8 cellular contexts compared by ENCODE assay signal in the genomic region with DNA sequence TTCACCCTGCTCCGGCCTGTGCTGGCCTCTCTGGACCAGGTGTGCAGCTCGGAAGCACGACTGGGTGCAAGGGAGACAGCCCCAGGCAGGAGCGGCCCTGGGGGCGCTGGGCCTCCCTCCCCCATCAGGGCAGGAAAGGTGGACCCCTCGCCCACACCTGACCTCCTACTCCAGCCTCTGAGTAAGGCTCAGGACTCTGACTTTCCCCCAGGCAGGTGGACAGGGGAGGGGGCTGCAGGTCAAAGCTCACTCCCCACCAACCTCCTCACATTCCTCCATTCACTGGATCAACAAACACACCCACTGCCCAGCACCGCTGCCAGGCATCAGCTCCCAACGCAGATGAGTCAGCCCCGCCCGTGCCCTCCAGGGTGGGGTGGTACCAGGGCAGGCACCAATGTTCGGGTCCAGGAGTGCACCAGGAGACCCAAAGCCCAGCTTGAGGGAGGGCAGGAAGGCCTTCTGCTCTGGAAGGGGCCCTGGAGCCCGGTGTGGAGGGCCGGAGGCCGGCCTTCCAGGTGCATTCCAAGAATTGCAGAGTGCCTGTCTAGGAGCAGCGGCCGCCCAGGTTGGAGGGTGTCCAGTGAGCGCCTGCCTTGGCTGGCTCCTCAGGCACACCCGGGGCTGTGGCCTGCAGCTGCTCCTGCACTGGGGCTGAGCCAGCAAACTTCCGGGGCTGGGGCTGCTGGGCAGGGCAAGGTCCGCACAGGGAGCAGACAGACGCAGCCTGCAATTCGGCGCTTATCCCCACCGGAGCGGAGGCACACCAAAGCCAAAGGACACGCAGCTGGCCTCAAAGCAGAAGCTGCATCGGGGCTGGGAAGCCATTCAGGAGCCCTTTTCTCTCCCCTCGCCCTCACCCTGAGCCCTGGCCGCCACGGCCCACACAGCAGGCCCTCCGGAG. TPM values are rescaled to one million over a fixed set of nuclear protein-coding genes. Genes with fewer than 3 reads are reported as not detected.
A peak's percentile ranks its signal among the peaks of the same experiment; 100 is the strongest.
DNase-seq lines count a peak whose midpoint lies in the region; ATAC-seq and TF ChIP-seq lines count a peak whose summit lies in the region.

No MANE protein-coding gene starts in this region.

- H3K4me3 ChIP-seq in colonic mucosa (peak overlapping the region; percentile 98), mucosa of rectum (ENCODE audit: low read length in 2 of 2) (peak overlapping the region; percentile 65 to 71), aorta (ENCODE audit: low read length in 2 of 2) (no peak overlapping the region)

- ATAC-seq in aorta (ENCODE audit: low FRiP score) (peak; percentile 66), GM19463 (IDR thresholded peaks at IDR 0.05; ENCODE audit: unreplicated experiment) (no peak), GM21717 (IDR thresholded peaks at IDR 0.05; ENCODE audit: unreplicated experiment) (no peak)

- peak overlapping the region; percentile 85 to 89 for H3K9ac ChIP-seq in colonic mucosa (ENCODE audit: low read depth in 2 of 2, low read length in 2 of 2)
- H3K9ac ChIP-seq in mucosa of rectum (ENCODE audit: low read depth in 1 of 2, low read length in 2 of 2) = peak overlapping the region; percentile 77 to 80

- H3K27ac ChIP-seq in colonic mucosa (peak overlapping the region; percentile 96), mucosa of rectum (ENCODE audit: low read depth in 2 of 2, low read length in 2 of 2) (peak overlapping the region; percentile 93 to 98), aorta (ENCODE audit: low read depth in 1 of 2, low read length in 2 of 2) (peak overlapping the region in 1 of 2 donors; percentile 43)

- WGBS in aorta, 2 donors = 26% methylated on average over 30 to 31 of the region's 31 CpGs

- peak; percentile 69 for DNase-seq in EL
- DNase-seq in NCI-H460 (ENCODE audit: extremely low read depth, low read depth) = peak; percentile 88
- DNase-seq in colonic mucosa = peak; percentile 94
- peak; percentile 88 to 90 for DNase-seq in aorta
- no peak for DNase-seq in central memory CD4-positive, alpha-beta T cell

- no peaks in the 10 kb centered on the region for H3K27me3 ChIP-seq in colonic mucosa
- no peaks in the 10 kb centered on the region for H3K27me3 ChIP-seq in mucosa of rectum (ENCODE audit: control insufficient read depth in 2 of 2, insufficient read depth in 2 of 2, low read length in 2 of 2)
- no peaks in the 10 kb centered on the region for H3K27me3 ChIP-seq in aorta (ENCODE audit: control insufficient read depth in 1 of 2, insufficient read depth in 2 of 2, low read length in 1 of 2)

- no peak for TF ChIP-seq CTCF in colonic mucosa (IDR thresholded peaks at IDR 0.05)

- H3K4me1 ChIP-seq in colonic mucosa (peaks cover 27% of the 10 kb centered on the region), mucosa of rectum (ENCODE audit: control insufficient read depth in 2 of 2, insufficient read depth in 2 of 2, low read length in 2 of 2) (peaks cover 50 to 55% of the 10 kb centered on the region in 2 donors), aorta (ENCODE audit: control insufficient read depth in 1 of 2, insufficient read depth in 2 of 2, low read length in 2 of 2) (no peaks in the 10 kb centered on the region)

- no peaks in the 10 kb centered on the region for H3K36me3 ChIP-seq in colonic mucosa
- peaks cover 0 to 2% of the 10 kb centered on the region in 2 donors for H3K36me3 ChIP-seq in mucosa of rectum (ENCODE audit: control insufficient read depth in 2 of 2, insufficient read depth in 2 of 2, low read length in 2 of 2)
- no peaks in the 10 kb centered on the region for H3K36me3 ChIP-seq in aorta (ENCODE audit: control insufficient read depth in 1 of 2, insufficient read depth in 2 of 2, low read length in 1 of 2)

- intact Hi-C loops in colonic mucosa (cut with DNase I) (no loop called here), aorta (cut with DNase I) (loop anchor here in 1 of 2 donors (5.0 kb wide), 2 partner anchors 34 to 614 kb away; a partner anchor contains a TSS)

- H3K9me3 ChIP-seq in colonic mucosa = no peaks in the 10 kb centered on the region
- no peaks in the 10 kb centered on the region for H3K9me3 ChIP-seq in mucosa of rectum (ENCODE audit: control insufficient read depth in 2 of 2, low read length in 2 of 2)
- H3K9me3 ChIP-seq in aorta (ENCODE audit: control insufficient read depth, low read length) = no peaks in the 10 kb centered on the region

RNA-seq across cellular contexts. Expression of a gene that starts 1.6 kb away (rescaled TPM):
- total RNA-seq in NCI-H460 (2014; rRNA removed; shearing (Covaris generic)) = 58.0 and 61.3 TPM in 2 replicates
- polyA plus RNA-seq in NCI-H460 (2014; cell fraction: nucleus; rRNA removed) = 228 and 311 TPM in 2 replicates
- total RNA-seq in colonic mucosa (100 to 1,000 TPM; 162 to 264 TPM), aorta (100 to 1,000 TPM in 1 of 2 donors, 10 to 100 TPM in 1; 84.9 to 102 TPM)
- 100 to 1,000 TPM in 1 of 2 donors, 10 to 100 TPM in 1; 31.9 to 185 TPM for polyA plus RNA-seq in aorta

RNA-seq across cellular contexts. Expression of a gene that starts 36.2 kb away (rescaled TPM):
- 13.0 and 19.8 TPM in 2 replicates for total RNA-seq in NCI-H460 (2014; rRNA removed; shearing (Covaris generic))
- polyA plus RNA-seq in NCI-H460 (2014; cell fraction: nucleus; rRNA removed) = 10.3 and 25.3 TPM in 2 replicates
- total RNA-seq in colonic mucosa = 1 to 10 TPM; 3.5 to 4.0 TPM
- 10 to 100 TPM; 44.8 to 63.2 TPM for total RNA-seq in aorta
- 10 to 100 TPM; 25.0 to 80.2 TPM for polyA plus RNA-seq in aorta

Comparison
In these comparisons a context has a peak if more than half of its experiments do, and no peak if none do; other contexts are left out.
1. H3K4me3 ChIP-seq: peak in colonic mucosa (single experiment) and mucosa of rectum (2 of 2); none in aorta (0 of 2).